In genomic region chr4:48660347-48660746, GRCh38 we compare ENCODE assay signal across 20 cellular contexts.
"Had no signal": no experiment of that assay in that cellular context is flagged by ENCODE, and none has a peak within 500 bp of the region (broad histone marks: within the 10 kb centered on the region; RNA-seq: fewer than 3 reads in every experiment).

No MANE protein-coding gene starts in this region.

- H3K27ac Mint-ChIP-seq: memory B cell; mesothelial cell of epicardium; nephron progenitor cell; stimulated activated effector memory CD8-positive, alpha-beta T cell treated with anti-CD3 and anti-CD28 coated beads, Interleukin-12 subunit alpha, Interleukin-12 subunit beta, amount 100 ng/mL, for 72 hours; type B pancreatic cell had no signal

- H3K4me1 ChIP-seq: lower lobe of right lung, right lobe of liver, thyroid gland had no signal

- H3K4me3 Mint-ChIP-seq: memory B cell; mesothelial cell of epicardium; nephron progenitor cell; stimulated activated effector memory CD8-positive, alpha-beta T cell treated with anti-CD3 and anti-CD28 coated beads, Interleukin-12 subunit alpha, Interleukin-12 subunit beta, amount 100 ng/mL, for 72 hours; type B pancreatic cell had no signal

- H3K4me1 Mint-ChIP-seq: mesothelial cell of epicardium, nephron progenitor cell had no signal

- H3K9me3 ChIP-seq: gastrocnemius medialis, lower lobe of right lung, neutrophil, psoas muscle, suprapubic skin, thyroid gland had no signal

- DNase-seq: dermis blood vessel endothelial cell; effector CD8-positive, alpha-beta T cell; gastrocnemius medialis; heart right ventricle; left ventricle myocardium inferior; lower lobe of right lung; nephron progenitor cell; psoas muscle; retina; right lobe of liver; stimulated activated CD4-positive, alpha-beta T cell treated with anti-CD3 and anti-CD28 coated beads, Interleukin-4, amount 100 ng/mL, for 1 hour; stimulated activated CD8-positive, alpha-beta memory T cell treated with anti-CD3 and anti-CD28 coated beads, Interleukin-4, amount 100 ng/mL, for 48 hours; stimulated activated naive CD8-positive, alpha-beta T cell treated with anti-CD3 and anti-CD28 coated beads, Interleukin-15, Interleukin-2, amounts not matched to agents 100 U/mL and 50 U/mL, for 24 hours; thyroid gland had no signal

- H3K36me3 Mint-ChIP-seq: stimulated activated effector memory CD8-positive, alpha-beta T cell treated with anti-CD3 and anti-CD28 coated beads, Interleukin-12 subunit alpha, Interleukin-12 subunit beta, amount 100 ng/mL, for 72 hours; type B pancreatic cell had no signal

- H3K9me3 Mint-ChIP-seq: stimulated activated effector memory CD8-positive, alpha-beta T cell treated with anti-CD3 and anti-CD28 coated beads, Interleukin-12 subunit alpha, Interleukin-12 subunit beta, amount 100 ng/mL, for 72 hours; type B pancreatic cell had no signal

- H3K27me3 Mint-ChIP-seq: memory B cell, type B pancreatic cell had no signal

- H3K27ac ChIP-seq: gastrocnemius medialis, heart right ventricle, left ventricle myocardium inferior, lower lobe of right lung, neutrophil, psoas muscle, right lobe of liver, suprapubic skin, thyroid gland had no signal

- H3K4me3 ChIP-seq: gastrocnemius medialis, heart right ventricle, left ventricle myocardium inferior, lower lobe of right lung, psoas muscle, right lobe of liver, suprapubic skin, thyroid gland had no signal

- H3K36me3 ChIP-seq: gastrocnemius medialis, heart right ventricle, left ventricle myocardium inferior, lower lobe of right lung, neutrophil, right lobe of liver, suprapubic skin, thyroid gland had no signal

- H3K27me3 ChIP-seq: gastrocnemius medialis, heart right ventricle, neutrophil, right lobe of liver, suprapubic skin, thyroid gland had no signal
